ENCODE assay signal across 17 cellular contexts in genomic region chr7:151509670-151510333, GRCh38. TPM values are rescaled to one million over a fixed set of nuclear protein-coding genes. Genes with fewer than 3 reads are reported as not detected.
A peak's percentile ranks its signal among the peaks of the same experiment; 100 is the strongest.
DNase-seq lines count a peak whose midpoint lies in the region; ATAC-seq, FAIRE-seq and TF ChIP-seq lines count a peak whose summit lies in the region.
"Had no signal": no experiment of that assay in that cellular context is flagged by ENCODE, and none has a peak within 500 bp of the region (broad histone marks: within the 10 kb centered on the region; RNA-seq: fewer than 3 reads in every experiment).

No MANE protein-coding gene starts in this region.

- TF ChIP-seq CTCF in natural killer cell (IDR thresholded peaks at IDR 0.05) (no peak), astrocyte (IDR thresholded peaks at IDR 0.05; ENCODE audit: insufficient read depth, low read depth, low read length) (no peak), mesothelial cell of epicardium (IDR thresholded peaks at IDR 0.05; ENCODE audit: unreplicated experiment) (no peak), uterus (IDR thresholded peaks at IDR 0.05) (no peak), A673 (conservative IDR thresholded peaks at IDR 0.05; ENCODE audit: low read depth, low read length) (no peak)

- H3K36me3 Mint-ChIP-seq in natural killer cell (no peaks in the 10 kb centered on the region), astrocyte (ENCODE audit: low read depth, unreplicated experiment) (peaks cover 6% of the 10 kb centered on the region), mesothelial cell of epicardium (peaks cover 11% of the 10 kb centered on the region)
- no peaks in the 10 kb centered on the region for H3K36me3 Mint-ChIP-seq in natural killer cell treated with Interleukin-12 subunit alpha and Interleukin-12 subunit beta and Interleukin-15 and Interleukin-18, amount 100 ng/mL, for 72 hours

- H2AFZ ChIP-seq in astrocyte (ENCODE audit: low read depth, low read length): no peak overlapping the region

- H3K4me1 ChIP-seq in astrocyte (ENCODE audit: insufficient read depth, low read length) (peaks cover 3% of the 10 kb centered on the region), uterus (peaks cover 12 to 28% of the 10 kb centered on the region in 2 donors), A673 (ENCODE audit: insufficient read depth, low read length, poor library complexity, severe bottlenecking) (peaks cover 20% of the 10 kb centered on the region)

- ATAC-seq in natural killer cell: peak in 2 of 3 donors; percentile 35 to 36
- no peak for ATAC-seq in natural killer cell treated with Interleukin-12 subunit alpha and Interleukin-12 subunit beta and Interleukin-15 and Interleukin-18, amount 100 ng/mL, for 72 hours
- no peak for ATAC-seq in HG03460 (IDR thresholded peaks at IDR 0.05; ENCODE audit: unreplicated experiment)

- POLR2A ChIA-PET in A673 (lab: Charles Lee; ENCODE audit: low non-redundant PET): no interaction called here

- no peak for TF ChIP-seq POLR2A in uterus (IDR thresholded peaks at IDR 0.05)

- intact Hi-C loops in natural killer cell (cut with micrococcal nuclease): loop anchor here (10.0 kb wide), 1 partner anchor 165 kb away; the partner anchor contains the start of gene NUB1
- intact Hi-C loops in uterus (cut with DNase I; ENCODE audit: low total_unique reads): no loop called here
- intact Hi-C loops in A673 (cut with micrococcal nuclease; ENCODE audit: unreplicated experiment): no loop called here

- FAIRE-seq in astrocyte (lab: Jason Lieb, UNC): no peak

- H3K27ac ChIP-seq in astrocyte (ENCODE audit: low read depth, low read length) (no peak overlapping the region), uterus (peak overlapping the region; percentile 7 to 66), A673 (ENCODE audit: low read depth, low read length, poor library complexity, severe bottlenecking) (no peak overlapping the region)
- H3K27ac ChIP-seq: vagina, VCaP had no signal

- DNase-seq in natural killer cell (no peak), astrocyte (ENCODE audit: low read depth) (no peak), mesothelial cell of epicardium (ENCODE audit: low spot score in 2 of 2, unreplicated experiment in 2 of 2) (no peak), uterus (no peak), A673 (ENCODE audit: low spot score) (no peak), NCI-H187 (lab: John Stamatoyannopoulos, UW) (no peak)
- DNase-seq in natural killer cell treated with Interleukin-12 subunit alpha and Interleukin-12 subunit beta and Interleukin-15 and Interleukin-18, amount 100 ng/mL, for 72 hours (ENCODE audit: low spot score): no peak
- DNase-seq: amniotic stem cell; endodermal cell; H7; NCI-H1930; NCI-H524; right cardiac atrium; stimulated activated naive CD4-positive, alpha-beta T cell treated with Interleukin-2 at 50 U/mL for 16 hours had no signal

- H3K27me3 ChIP-seq in astrocyte (ENCODE audit: insufficient read depth, low read length) (no peaks in the 10 kb centered on the region), uterus (no peaks in the 10 kb centered on the region), A673 (replicated peaks; ENCODE audit: insufficient read depth, low read depth, low read length, poor library complexity) (no peaks in the 10 kb centered on the region)
- H3K27me3 ChIP-seq: vagina had no signal

- H3K4me3 Mint-ChIP-seq in natural killer cell (no peak overlapping the region), astrocyte (ENCODE audit: unreplicated experiment) (peak overlapping the region; percentile 61), mesothelial cell of epicardium (no peak overlapping the region)
- H3K4me3 Mint-ChIP-seq in natural killer cell treated with Interleukin-12 subunit alpha and Interleukin-12 subunit beta and Interleukin-15 and Interleukin-18, amount 100 ng/mL, for 72 hours: no peak overlapping the region
- H3K4me3 Mint-ChIP-seq: endodermal cell had no signal

- peak overlapping the region; percentile 34 to 73 for H3K27ac Mint-ChIP-seq in natural killer cell
- H3K27ac Mint-ChIP-seq in natural killer cell treated with Interleukin-12 subunit alpha and Interleukin-12 subunit beta and Interleukin-15 and Interleukin-18, amount 100 ng/mL, for 72 hours: peak overlapping the region in 1 of 2 donors; percentile 22
- no peak overlapping the region for H3K27ac Mint-ChIP-seq in astrocyte (ENCODE audit: unreplicated experiment)
- H3K27ac Mint-ChIP-seq in mesothelial cell of epicardium: peak overlapping the region; percentile 87
- H3K27ac Mint-ChIP-seq: endodermal cell had no signal

- H3K4me3 ChIP-seq in astrocyte (ENCODE audit: insufficient read depth, low read depth, low read length): no peak overlapping the region
- H3K4me3 ChIP-seq in uterus: no peak overlapping the region
- H3K4me3 ChIP-seq in A673 (ENCODE audit: low read depth, low read length, poor library complexity, severe bottlenecking): no peak overlapping the region
- H3K4me3 ChIP-seq: vagina had no signal

- H3K9me3 Mint-ChIP-seq in natural killer cell (no peaks in the 10 kb centered on the region), astrocyte (ENCODE audit: unreplicated experiment) (peaks cover 2% of the 10 kb centered on the region), mesothelial cell of epicardium (peaks cover 15% of the 10 kb centered on the region)
- no peaks in the 10 kb centered on the region for H3K9me3 Mint-ChIP-seq in natural killer cell treated with Interleukin-12 subunit alpha and Interleukin-12 subunit beta and Interleukin-15 and Interleukin-18, amount 100 ng/mL, for 72 hours
- H3K9me3 Mint-ChIP-seq: endodermal cell had no signal

- H3K4me2 ChIP-seq in astrocyte (ENCODE audit: low read length): no peak overlapping the region

- H3K9me3 ChIP-seq in astrocyte (ENCODE audit: insufficient read depth, low read depth, low read length) (no peaks in the 10 kb centered on the region), uterus (no peaks in the 10 kb centered on the region), A673 (ENCODE audit: low read depth, low read length, poor library complexity, severe bottlenecking) (no peaks in the 10 kb centered on the region)
- H3K9me3 ChIP-seq: vagina had no signal

- no peaks in the 10 kb centered on the region for H3K36me3 ChIP-seq in astrocyte (ENCODE audit: insufficient read depth, low read length)
- H3K36me3 ChIP-seq in uterus: no peaks in the 10 kb centered on the region
- H3K36me3 ChIP-seq in A673 (ENCODE audit: insufficient read depth, low read length, poor library complexity, severe bottlenecking): no peaks in the 10 kb centered on the region
- H3K36me3 ChIP-seq: vagina had no signal

- H4K20me1 ChIP-seq in astrocyte (ENCODE audit: insufficient read depth, low read length): peaks cover 98% of the 10 kb centered on the region

- H3K4me1 Mint-ChIP-seq in natural killer cell: peaks cover 70 to 72% of the 10 kb centered on the region in 2 donors
- H3K4me1 Mint-ChIP-seq in natural killer cell treated with Interleukin-12 subunit alpha and Interleukin-12 subunit beta and Interleukin-15 and Interleukin-18, amount 100 ng/mL, for 72 hours (ENCODE audit: low read depth in 2 of 2): peaks cover 56 to 73% of the 10 kb centered on the region in 2 donors
- H3K4me1 Mint-ChIP-seq in astrocyte (ENCODE audit: low read depth, unreplicated experiment): peaks cover 27% of the 10 kb centered on the region
- peaks cover 25% of the 10 kb centered on the region for H3K4me1 Mint-ChIP-seq in mesothelial cell of epicardium

- H3K9ac ChIP-seq in astrocyte (ENCODE audit: low read length): no peak overlapping the region

- CTCF ChIA-PET in A673 (lab: Charles Lee): no interaction called here

- H3K27me3 Mint-ChIP-seq in natural killer cell (ENCODE audit: low read depth in 2 of 2): no peaks in the 10 kb centered on the region
- H3K27me3 Mint-ChIP-seq in natural killer cell treated with Interleukin-12 subunit alpha and Interleukin-12 subunit beta and Interleukin-15 and Interleukin-18, amount 100 ng/mL, for 72 hours: no peaks in the 10 kb centered on the region
- H3K27me3 Mint-ChIP-seq in astrocyte (ENCODE audit: low read depth, unreplicated experiment): no peaks in the 10 kb centered on the region
- no peaks in the 10 kb centered on the region for H3K27me3 Mint-ChIP-seq in mesothelial cell of epicardium (ENCODE audit: low read depth)

- peaks cover 100% of the 10 kb centered on the region for H3K79me2 ChIP-seq in astrocyte (ENCODE audit: insufficient read depth, low read length)

- no TSS peak for BruUV-seq in A673 (replicated peaks; lab: Mats Ljungman, UMichigan)

RNA-seq across cellular contexts. Expression of gene RHEB, which starts 9.9 kb away (rescaled TPM):
- total RNA-seq in natural killer cell (10 to 100 TPM; 51.0 to 63.3 (median 63.3) TPM), astrocyte (131 and 143 TPM in 2 replicates), mesothelial cell of epicardium (88.5 to 90.3 TPM (median 89.4 TPM) in 3 replicates), uterus (100 to 1,000 TPM in 2 of 4 donors, 10 to 100 TPM in 2; 69.2 to 135 (median 102) TPM), A673 (2021) (127 and 136 TPM in 2 replicates)
- 10 to 100 TPM; 45.4 to 55.8 TPM for total RNA-seq in natural killer cell treated with Interleukin-12 subunit alpha and Interleukin-12 subunit beta and Interleukin-15 and Interleukin-18, amount 100 ng/mL, for 72 hours

Comparison
In these comparisons a context has a peak if more than half of its experiments do, and no peak if none do; other contexts are left out.
1. ATAC-seq: peak in natural killer cell (2 of 3); none in natural killer cell treated with Interleukin-12 subunit alpha and Interleukin-12 subunit beta and Interleukin-15 and Interleukin-18, amount 100 ng/mL, for 72 hours (0 of 2) and HG03460 (single experiment).
2. H3K27ac ChIP-seq: peak in uterus (2 of 2); none in astrocyte (single experiment) and A673 (single experiment).